19 cellular contexts compared by ENCODE assay signal in genomic region chr16:47033176-47033575, GRCh38. TPM values are rescaled to one million over a fixed set of nuclear protein-coding genes. Genes with fewer than 3 reads are reported as not detected.
DNase-seq lines count a peak whose midpoint lies in the region; ATAC-seq and TF ChIP-seq lines count a peak whose summit lies in the region.
"Had no signal": no experiment of that assay in that cellular context is flagged by ENCODE, and none has a peak within 500 bp of the region (broad histone marks: within the 10 kb centered on the region; RNA-seq: fewer than 3 reads in every experiment).

No MANE protein-coding gene starts in this region.

- peak overlapping the region; percentile 31 for H3K27ac Mint-ChIP-seq in neural crest cell (ENCODE audit: unreplicated experiment)
- H3K27ac Mint-ChIP-seq: CD14-positive monocyte had no signal

- no peak overlapping the region for H3K4me3 ChIP-seq in BLaER1 treated with 17β-estradiol and CSF1 and Interleukin-3, amounts not matched to agents 10 nM and 100 nM
- H3K4me3 ChIP-seq in WERI-Rb-1 (ENCODE audit: low read depth, low read length) (no peak overlapping the region), spleen (no peak overlapping the region)
- H3K4me3 ChIP-seq: GM12878, K562 had no signal

- peaks cover 0 to 34% (median 24%) of the 10 kb centered on the region in 10 experiments; a peak in 17 of 20 replicates for H3K4me1 ChIP-seq in BLaER1 treated with 17β-estradiol and CSF1 and Interleukin-3, amounts not matched to agents 10 nM and 100 nM
- H3K4me1 ChIP-seq in spleen: peaks cover 0 to 16% (median 7%) of the 10 kb centered on the region in 6 donors
- H3K4me1 ChIP-seq: BE2C had no signal

- TF ChIP-seq POLR2A in spleen (IDR thresholded peaks at IDR 0.05): no peak

- no peaks in the 10 kb centered on the region for H3K36me3 ChIP-seq in BLaER1 treated with 17β-estradiol and CSF1 and Interleukin-3, amounts not matched to agents 10 nM and 100 nM
- H3K36me3 ChIP-seq in WERI-Rb-1 (no peaks in the 10 kb centered on the region), spleen (no peaks in the 10 kb centered on the region)
- H3K36me3 ChIP-seq: BE2C had no signal

- H3K27me3 ChIP-seq in BLaER1 treated with 17β-estradiol and CSF1 and Interleukin-3, amounts not matched to agents 10 nM and 100 nM: peaks cover 0 to 9% (median 4%) of the 10 kb centered on the region in 11 experiments; a peak in 4 of 22 replicates
- H3K27me3 ChIP-seq in WERI-Rb-1 (ENCODE audit: insufficient read depth, low read depth, severe bottlenecking): no peaks in the 10 kb centered on the region
- peaks cover 0 to 12% (median 0%) of the 10 kb centered on the region in 7 donors for H3K27me3 ChIP-seq in spleen (replicated peaks in 1 of 7)
- H3K27me3 ChIP-seq: BE2C had no signal

- no peaks in the 10 kb centered on the region for H3K9me3 ChIP-seq in BLaER1 treated with 17β-estradiol and CSF1 and Interleukin-3, amounts not matched to agents 10 nM and 100 nM (replicated peaks in 1 of 11)
- H3K9me3 ChIP-seq in WERI-Rb-1 (ENCODE audit: severe bottlenecking) (no peaks in the 10 kb centered on the region), spleen (no peaks in the 10 kb centered on the region)
- H3K9me3 ChIP-seq: BE2C had no signal

- no peaks in the 10 kb centered on the region for H4K20me1 ChIP-seq in BLaER1 treated with 17β-estradiol and CSF1 and Interleukin-3, amounts not matched to agents 10 nM and 100 nM

- no peaks in the 10 kb centered on the region for H3K36me3 Mint-ChIP-seq in neural crest cell (ENCODE audit: low read depth)
- H3K36me3 Mint-ChIP-seq: CD14-positive monocyte; CD4-positive, alpha-beta memory T cell had no signal

- ATAC-seq in GM18502 (IDR thresholded peaks at IDR 0.05; ENCODE audit: poor library complexity, unreplicated experiment): no peak
- ATAC-seq in Right ventricle myocardium superior (ENCODE audit: poor library complexity): no peak
- ATAC-seq: GM12878, HCT116, K562 had no signal

- WGBS in spleen, 5 donors: 93 to 94% (median 94%) methylated on average over 3 of the region's 3 CpGs

- peak overlapping the region in 9 of 11 experiments; percentile 29 to 71 (median 56); a peak in 16 of 22 replicates for H3K4me2 ChIP-seq in BLaER1 treated with 17β-estradiol and CSF1 and Interleukin-3, amounts not matched to agents 10 nM and 100 nM

- peaks cover 3% of the 10 kb centered on the region for H3K27me3 Mint-ChIP-seq in neural crest cell (ENCODE audit: low read depth)
- H3K27me3 Mint-ChIP-seq: CD4-positive, alpha-beta memory T cell had no signal

- TF ChIP-seq CTCF in WERI-Rb-1 (IDR thresholded peaks at IDR 0.05; ENCODE audit: low read depth, low read length) (no peak), neural crest cell (conservative IDR thresholded peaks at IDR 0.05) (no peak), spleen (IDR thresholded peaks at IDR 0.05 in 8 of 11, conservative IDR thresholded peaks at IDR 0.05 in 3 of 11) (no peak)

- H3K27ac ChIP-seq in BLaER1 treated with 17β-estradiol and CSF1 and Interleukin-3, amounts not matched to agents 10 nM and 100 nM: peak overlapping the region in 5 of 11 experiments; percentile 22 to 66 (median 56); a peak in 7 of 22 replicates
- H3K27ac ChIP-seq in WERI-Rb-1: peak overlapping the region; percentile 38
- H3K27ac ChIP-seq in spleen: no peak overlapping the region

- DNase-seq in WERI-Rb-1 (peak; percentile 43), neural crest cell (ENCODE audit: low read depth, low spot score) (no peak), spleen (peak; percentile 58), NOMO-1 treated with DMSO at 0.1 percent for 48 hours (lab: John Stamatoyannopoulos, UW; ENCODE audit: unreplicated experiment) (no peak), Right ventricle myocardium superior (no peak)
- DNase-seq: ACHN; BE2C; CD4-positive, alpha-beta memory T cell; DMS79 treated with DMSO at 0.1 percent for 48 hours; GF-D8; GOT3; H7; IMR-90 had no signal

- intact Hi-C loops in spleen (cut with DNase I; ENCODE audit: low total_unique reads) (no loop called here), Right ventricle myocardium superior (cut with DNase I) (no loop called here)

- H3K4me3 Mint-ChIP-seq in neural crest cell: no peak overlapping the region
- H3K4me3 Mint-ChIP-seq: CD14-positive monocyte; CD4-positive, alpha-beta memory T cell had no signal

- no peak overlapping the region for H3K9ac ChIP-seq in BLaER1 treated with 17β-estradiol and CSF1 and Interleukin-3, amounts not matched to agents 10 nM and 100 nM

- H3K9me3 Mint-ChIP-seq in neural crest cell: no peaks in the 10 kb centered on the region

- H3K4me1 Mint-ChIP-seq in neural crest cell: peaks cover 20% of the 10 kb centered on the region

RNA-seq across cellular contexts. Expression of gene DNAJA2, which starts 59.7 kb away (rescaled TPM):
- 65.3 and 67.2 TPM in 2 replicates for total RNA-seq in neural crest cell
- 10 to 100 TPM; 45.5 to 61.5 (median 52.1) TPM for total RNA-seq in spleen
- 10 to 100 TPM; 25.0 to 38.4 (median 31.6) TPM for polyA plus RNA-seq in spleen
- total RNA-seq in Right ventricle myocardium superior: 90.0 TPM

Comparison
In these comparisons a context has a peak if more than half of its experiments do, and no peak if none do; other contexts are left out.
1. DNase-seq: peak in WERI-Rb-1 (single experiment) and spleen (single experiment); none in neural crest cell (single experiment), NOMO-1 treated with DMSO at 0.1 percent for 48 hours (single experiment) and Right ventricle myocardium superior (single experiment).